Comparison of ENCODE assay signal across 22 cellular contexts in the genomic region with DNA sequence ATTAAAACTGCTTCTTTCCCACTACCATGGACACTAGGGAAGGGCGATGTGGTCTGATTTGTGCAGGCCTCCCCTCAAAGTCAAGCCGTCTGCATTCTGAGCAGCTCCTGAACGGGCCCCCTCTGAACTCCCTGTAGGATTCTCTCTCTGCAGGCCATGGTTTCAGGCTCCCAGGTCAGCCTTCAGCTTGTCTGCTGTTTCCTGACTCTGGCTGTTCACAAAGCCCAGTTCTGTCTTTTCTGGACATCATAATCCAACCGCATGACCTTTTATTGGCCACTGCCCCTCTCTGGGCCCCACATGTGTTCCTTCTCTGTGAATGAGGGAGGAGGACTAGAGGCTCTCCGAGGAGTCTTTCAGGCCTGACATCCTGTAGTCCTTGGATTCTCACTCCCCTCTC.
"Had no signal": no experiment of that assay in that cellular context is flagged by ENCODE, and none has a peak within 500 bp of the region (broad histone marks: within the 10 kb centered on the region; RNA-seq: fewer than 3 reads in every experiment).

No MANE protein-coding gene starts in this region.

- ATAC-seq: activated naive CD8-positive, alpha-beta T cell treated with anti-CD3 and anti-CD28 coated beads, Interleukin-2, amount 50 U/mL, for 24 hours; activated T-cell treated with anti-CD3 and anti-CD28 coated beads, Interleukin-2, amount 50 U/mL, for 4 hours; body of pancreas; left lung; natural killer cell treated with Interleukin-12 subunit alpha and Interleukin-12 subunit beta and Interleukin-15 and Interleukin-18, amount 100 ng/mL, for 72 hours; WTC11 had no signal

- H3K4me1 ChIP-seq: body of pancreas, SJSA1, thyroid gland had no signal

- H3K4me1 Mint-ChIP-seq: activated naive CD8-positive, alpha-beta T cell treated with anti-CD3 and anti-CD28 coated beads, Interleukin-2, amount 50 U/mL, for 24 hours had no signal

- H3K27me3 Mint-ChIP-seq: activated naive CD8-positive, alpha-beta T cell treated with anti-CD3 and anti-CD28 coated beads, Interleukin-2, amount 50 U/mL, for 24 hours had no signal

- H3K27ac Mint-ChIP-seq: activated naive CD8-positive, alpha-beta T cell treated with anti-CD3 and anti-CD28 coated beads, Interleukin-2, amount 50 U/mL, for 24 hours; natural killer cell treated with Interleukin-12 subunit alpha and Interleukin-12 subunit beta and Interleukin-15 and Interleukin-18, amount 100 ng/mL, for 72 hours; WTC11 had no signal

- H3K36me3 Mint-ChIP-seq: natural killer cell treated with Interleukin-12 subunit alpha and Interleukin-12 subunit beta and Interleukin-15 and Interleukin-18, amount 100 ng/mL, for 72 hours; WTC11 had no signal

- DNase-seq: activated CD4-positive, alpha-beta T cell treated with anti-CD3 and anti-CD28 coated beads, Interleukin-2, amount 50 U/mL, for 4 hours; activated CD8-positive, alpha-beta memory T cell treated with anti-CD3 and anti-CD28 coated beads for 24 hours; activated CD8-positive, alpha-beta memory T cell treated with anti-CD3 and anti-CD28 coated beads, Interleukin-2, amount 50 U/mL, for 4 hours; activated naive CD4-positive, alpha-beta T cell treated with anti-CD3 and anti-CD28 coated beads, Interleukin-2, amount 50 U/mL, for 16 hours; activated naive CD8-positive, alpha-beta T cell treated with anti-CD3 and anti-CD28 coated beads, Interleukin-2, amount 50 U/mL, for 24 hours; activated T-cell treated with anti-CD3 and anti-CD28 coated beads, Interleukin-2, amount 50 U/mL, for 4 hours; anterior cingulate cortex; body of pancreas; central memory CD4-positive, alpha-beta T cell; foreskin fibroblast; left lung; mammary epithelial cell; nucleus accumbens; sigmoid colon; stimulated activated CD4-positive, alpha-beta T cell treated with anti-CD3 and anti-CD28 coated beads, Interleukin-4, amount 100 ng/mL, for 1 hour; stimulated activated naive CD4-positive, alpha-beta T cell treated with Interleukin-2 at 50 U/mL for 16 hours; substantia nigra; T1000; thyroid gland had no signal

- H3K27me3 ChIP-seq: body of pancreas, sigmoid colon, SJSA1, thyroid gland had no signal

- H3K9me3 ChIP-seq: body of pancreas, left lung, sigmoid colon, SJSA1, thyroid gland had no signal

- H3K4me3 ChIP-seq: body of pancreas, left lung, sigmoid colon, SJSA1, thyroid gland had no signal

- H3K9me3 Mint-ChIP-seq: activated naive CD8-positive, alpha-beta T cell treated with anti-CD3 and anti-CD28 coated beads, Interleukin-2, amount 50 U/mL, for 24 hours; activated T-cell treated with anti-CD3 and anti-CD28 coated beads, Interleukin-2, amount 50 U/mL, for 4 hours; natural killer cell treated with Interleukin-12 subunit alpha and Interleukin-12 subunit beta and Interleukin-15 and Interleukin-18, amount 100 ng/mL, for 72 hours; WTC11 had no signal

- H3K4me3 Mint-ChIP-seq: activated naive CD8-positive, alpha-beta T cell treated with anti-CD3 and anti-CD28 coated beads, Interleukin-2, amount 50 U/mL, for 24 hours; activated T-cell treated with anti-CD3 and anti-CD28 coated beads, Interleukin-2, amount 50 U/mL, for 4 hours; natural killer cell treated with Interleukin-12 subunit alpha and Interleukin-12 subunit beta and Interleukin-15 and Interleukin-18, amount 100 ng/mL, for 72 hours; WTC11 had no signal

- H3K27ac ChIP-seq: body of pancreas, left lung, sigmoid colon, SJSA1, thyroid gland had no signal

- H3K36me3 ChIP-seq: left lung, sigmoid colon, SJSA1, thyroid gland had no signal
